ENCODE assay signal across 16 cellular contexts in genomic region chr19:7894612-7895309, GRCh38. TPM values are rescaled to one million over a fixed set of nuclear protein-coding genes. Genes with fewer than 3 reads are reported as not detected.
A peak's percentile ranks its signal among the peaks of the same experiment; 100 is the strongest.
DNase-seq lines count a peak whose midpoint lies in the region; ATAC-seq, FAIRE-seq and TF ChIP-seq lines count a peak whose summit lies in the region.
"Had no signal": no experiment of that assay in that cellular context is flagged by ENCODE, and none has a peak within 500 bp of the region (broad histone marks: within the 10 kb centered on the region; RNA-seq: fewer than 3 reads in every experiment).

No MANE protein-coding gene starts in this region.

- H2AK5ac ChIP-seq in H1 (ENCODE audit: low read depth, low read length), result 0 out of 2 replicates have a peak overlapping the region, but pooled peaks have one; percentile 24

- no peaks in the 10 kb centered on the region for H3K9me3 Mint-ChIP-seq in neural crest cell

- H3K4me3 Mint-ChIP-seq in neural crest cell, result no peak overlapping the region
- H3K4me3 Mint-ChIP-seq: brain had no signal

- H3K14ac ChIP-seq in H1 (ENCODE audit: insufficient read length), result no peak overlapping the region

- DNase-seq in A549 (ENCODE audit: low read depth in 1 of 2, low spot score in 1 of 2) (no peak), LNCaP clone FGC (ENCODE audit: low read depth) (peak; percentile 65), H1 (ENCODE audit: low read depth in 1 of 2, low spot score in 2 of 2) (no peak), neural crest cell (ENCODE audit: low read depth, low spot score) (no peak), medulla oblongata (ENCODE audit: extremely low spot score) (no peak), brain microvascular endothelial cell (no peak)
- DNase-seq: NCI-H345; stimulated activated CD4-positive, alpha-beta T cell treated with anti-CD3 and anti-CD28 coated beads, Interleukin-2, amount 100 ng/mL, for 48 hours had no signal

- no peak overlapping the region for H4K5ac ChIP-seq in H1 (ENCODE audit: insufficient read length, low read depth, low read length)

- H3K79me2 ChIP-seq in H1 (ENCODE audit: control insufficient read depth in 1 of 2, insufficient read depth in 2 of 2, low read length in 2 of 2), result no peaks in the 10 kb centered on the region

- no peak overlapping the region for H3K18ac ChIP-seq in H1 (ENCODE audit: extremely low read depth, low read length)

- H3K27ac ChIP-seq in A549, result no peak overlapping the region
- H3K27ac ChIP-seq in H1 (ENCODE audit: low read depth, low read length), result no peak overlapping the region
- no peak overlapping the region for H3K27ac ChIP-seq in brain microvascular endothelial cell

- in situ Hi-C loops in brain microvascular endothelial cell (cut with HindIII; ENCODE audit: low pct_ligation_motif_present, low sequenced_read_pairs), result no loop called here

- no peaks in the 10 kb centered on the region for H3K23me2 ChIP-seq in H1 (ENCODE audit: low read depth, low read length)

- no peak overlapping the region for H2BK15ac ChIP-seq in H1 (ENCODE audit: low read length)

- TF ChIP-seq RAD21 in A549 (conservative IDR thresholded peaks at IDR 0.05 in 1 of 2, IDR thresholded peaks at IDR 0.05 in 1 of 2) (no peak), H1 (IDR thresholded peaks at IDR 0.05 in 1 of 2, conservative IDR thresholded peaks at IDR 0.05 in 1 of 2; ENCODE audit: low read depth in 2 of 2, low read length in 2 of 2) (no peak; a peak in 1 of 4 replicates)

- no peak overlapping the region for H4K91ac ChIP-seq in H1 (replicated peaks; ENCODE audit: insufficient read length, low read length)

- CTCF ChIA-PET in A549 (lab: Yijun Ruan, JAX), result interaction anchor here (1.3 kb wide), 1 partner anchor 8 kb away, joined by 4 read pairs; no protein-coding TSS in a partner anchor
- CTCF ChIA-PET in H1 (lab: Charles Lee; ENCODE audit: partially characterized antibody), result interaction anchor here (1.0 to 2.0 kb wide), 2 partner anchors 26 to 42 kb away, joined by 4 to 6 read pairs; no protein-coding TSS in a partner anchor

- no peak overlapping the region for H3K4me3 ChIP-seq in A549
- H3K4me3 ChIP-seq in LNCaP clone FGC (ENCODE audit: low read depth, low read length), result peak overlapping the region; percentile 28
- no peak overlapping the region for H3K4me3 ChIP-seq in H1 (ENCODE audit: extremely low read depth in 1 of 4, insufficient read depth in 2 of 4, low read depth in 3 of 4, low read length in 4 of 4)
- H3K4me3 ChIP-seq in brain microvascular endothelial cell (ENCODE audit: low read depth, low read length), result no peak overlapping the region

- H3K4me2 ChIP-seq in A549 (no peak overlapping the region), H1 (ENCODE audit: insufficient read depth in 1 of 2, low read depth in 2 of 2, low read length in 2 of 2) (no peak overlapping the region)

- FAIRE-seq in A549 (lab: Jason Lieb, UNC) (no peak), H1 (lab: Jason Lieb, UNC) (no peak)
- FAIRE-seq: frontal cortex had no signal

- H3K27me3 ChIP-seq in H1 (replicated peaks in 1 of 4; ENCODE audit: control insufficient read depth in 3 of 4, extremely low read depth in 1 of 4, insufficient read depth in 3 of 4, low read length in 3 of 4) (no peaks in the 10 kb centered on the region; a peak in 1 of 7 replicates), brain microvascular endothelial cell (replicated peaks) (no peaks in the 10 kb centered on the region)

- no peak overlapping the region for H3K9ac ChIP-seq in H1 (replicated peaks in 1 of 4; ENCODE audit: extremely low read depth in 1 of 4, low read depth in 3 of 4, low read length in 3 of 4)

- H3K9me3 ChIP-seq in A549, result no peaks in the 10 kb centered on the region
- no peaks in the 10 kb centered on the region for H3K9me3 ChIP-seq in H1 (ENCODE audit: insufficient read depth in 2 of 2, low read depth in 1 of 2, low read length in 1 of 2)

- no peak overlapping the region for H3K27ac Mint-ChIP-seq in neural crest cell (ENCODE audit: unreplicated experiment)
- H3K27ac Mint-ChIP-seq: brain had no signal

- no peak for TF ChIP-seq EP300 in A549 (IDR thresholded peaks at IDR 0.05)
- TF ChIP-seq EP300 in H1 (IDR thresholded peaks at IDR 0.05; ENCODE audit: borderline replicate concordance in 1 of 2, low read depth in 2 of 2, low read length in 2 of 2), result no peak

- H3K36me3 Mint-ChIP-seq in neural crest cell (ENCODE audit: low read depth), result no peaks in the 10 kb centered on the region
- H3K36me3 Mint-ChIP-seq: brain had no signal

- H4K8ac ChIP-seq in H1 (ENCODE audit: extremely low read depth, insufficient read depth, low read length), result no peak overlapping the region

- H3K4ac ChIP-seq in H1 (replicated peaks; ENCODE audit: insufficient read length, low read depth, low read length), result no peak overlapping the region

- H3K36me3 ChIP-seq in H1 (ENCODE audit: control insufficient read depth in 2 of 4, insufficient read depth in 4 of 4, low read length in 3 of 4) (no peaks in the 10 kb centered on the region), brain microvascular endothelial cell (replicated peaks) (peaks cover 10% of the 10 kb centered on the region)

- H3K27me3 Mint-ChIP-seq in neural crest cell (ENCODE audit: low read depth), result peaks cover 7% of the 10 kb centered on the region

- H3K4me1 Mint-ChIP-seq in neural crest cell, result peaks cover 3% of the 10 kb centered on the region

- H2BK12ac ChIP-seq in H1 (ENCODE audit: low read depth, low read length), result no peak overlapping the region

- H2BK20ac ChIP-seq in H1 (ENCODE audit: low read length), result no peak overlapping the region

- TF ChIP-seq POLR2A in A549 (IDR thresholded peaks at IDR 0.05; ENCODE audit: low read length) (no peak), H1 (IDR thresholded peaks at IDR 0.05; ENCODE audit: control extremely low read depth in 1 of 2, low read depth in 2 of 2, low read length in 2 of 2) (no peak)

- H3K23ac ChIP-seq in H1 (ENCODE audit: insufficient read length), result no peak overlapping the region

- peaks cover 0 to 3% of the 10 kb centered on the region in 2 experiments for H4K20me1 ChIP-seq in H1 (replicated peaks in 1 of 2; ENCODE audit: control insufficient read depth in 1 of 2, insufficient read depth in 2 of 2, low read length in 2 of 2)

- no peak for TF ChIP-seq CTCF in A549 (IDR thresholded peaks at IDR 0.05)
- no peak for TF ChIP-seq CTCF in LNCaP clone FGC (IDR thresholded peaks at IDR 0.05; ENCODE audit: control insufficient read depth, extremely low read depth, insufficient read depth)
- peak in 1 of 3 experiments; percentile 14; a peak in 1 of 4 replicates for TF ChIP-seq CTCF in H1 (IDR thresholded peaks at IDR 0.05; ENCODE audit: control extremely low read depth in 1 of 3, insufficient read depth in 1 of 3, low read depth in 1 of 3, low read length in 3 of 3)
- peak; percentile 17 for TF ChIP-seq CTCF in neural crest cell (conservative IDR thresholded peaks at IDR 0.05)
- no peak for TF ChIP-seq CTCF in brain microvascular endothelial cell (IDR thresholded peaks at IDR 0.05; ENCODE audit: low read depth, low read length, missing control alignments)

- WGBS in A549 (ENCODE audit: missing lambda C conversion rate), result 79% methylated on average over 12 of the region's 18 CpGs
- 81% methylated on average over 14 of the region's 18 CpGs; no CpG with 5 or more reads in 1 of the 2 experiments for WGBS in H1 (ENCODE audit: extremely low coverage in 1 of 2, insufficient coverage in 1 of 2, insufficient read length in 1 of 2, insufficient replicate concordance in 2 of 2, low coverage in 1 of 2, low lambda C conversion rate in 2 of 2, missing lambda C conversion rate in 1 of 2), 2 experiments

- H3K4me1 ChIP-seq in A549 (no peaks in the 10 kb centered on the region), H1 (replicated peaks in 1 of 4; ENCODE audit: control insufficient read depth in 3 of 4, insufficient read depth in 4 of 4, low read length in 3 of 4) (peaks cover 0 to 4% (median 0%) of the 10 kb centered on the region in 4 experiments; a peak in 2 of 7 replicates)

- H3K56ac ChIP-seq in H1 (replicated peaks; ENCODE audit: insufficient read length, low read depth, low read length), result no peak overlapping the region

- no peak overlapping the region for H2BK5ac ChIP-seq in H1 (ENCODE audit: low read depth, low read length)

- ATAC-seq in A549, result peak; percentile 30 to 65; a peak in 4 of 6 replicates
- ATAC-seq in HG03159 (IDR thresholded peaks at IDR 0.05; ENCODE audit: unreplicated experiment), result no peak
- no peak for ATAC-seq in GM19395 (IDR thresholded peaks at IDR 0.05; ENCODE audit: unreplicated experiment)
- ATAC-seq: sciatic nerve, SK-N-SH treated with all-trans-retinoic acid at 6 μM for 48 hours had no signal

- H2AFZ ChIP-seq in H1 (ENCODE audit: low read length), result no peak overlapping the region

- H3K79me1 ChIP-seq in H1 (ENCODE audit: low read depth, low read length), result no peaks in the 10 kb centered on the region

- POLR2A ChIA-PET in A549 (lab: Yijun Ruan, JAX), result no interaction called here
- POLR2A ChIA-PET in H1 (lab: Charles Lee; ENCODE audit: partially characterized antibody), result interaction anchor here (0.6 to 1.6 kb wide), 3 partner anchors 9 to 23 kb away, joined by 3 to 4 read pairs (median 4); partner anchors contain the start of gene MAP2K7

- H2BK120ac ChIP-seq in H1 (replicated peaks; ENCODE audit: low read depth, low read length), result no peak overlapping the region

RNA-seq across cellular contexts. Expression of gene LRRC8E, which starts 6.5 kb away (rescaled TPM):
- polyA plus RNA-seq in A549 (2011; rRNA removed), result 4.0 and 5.3 TPM in 2 replicates
- polyA plus RNA-seq in A549 (2012; cell fraction: cytosol; rRNA removed), result 2.4 and 4.0 TPM in 2 replicates
- 6.3 and 7.2 TPM in 2 replicates for polyA plus RNA-seq in A549 (2012; cell fraction: nucleus; rRNA removed)
- polyA plus RNA-seq in A549 (2017; fragmentation: RNase III; extraction: RNeasy Plus Mini Kit Qiagen cat#74134 plus additional on column Dnase treatment), result 3.7 to 4.8 TPM (median 4.4 TPM) in 3 replicates
- polyA minus RNA-seq in A549 (2011; rRNA and poly(A)+ RNA removed), result 3.5 and 6.8 TPM in 2 replicates
- total RNA-seq in H1 (2021; fragmentation: NEBNext Ultra II Directional; extraction: Animal tissue kit (Norgen Biotek cat#: 25700)), result 2.9 and 3.4 TPM in 2 replicates
- polyA plus RNA-seq in H1 (2011; rRNA removed), result 2.7 and 2.8 TPM in 2 replicates
- polyA plus RNA-seq in H1 (2011; cell fraction: cytosol; rRNA removed), result 2.2 TPM
- 3.0 TPM for polyA plus RNA-seq in H1 (2011; cell fraction: nucleus; rRNA removed)
- polyA plus RNA-seq in H1 (2012, experiment 1 of 2), result 2.2 to 3.0 TPM (median 2.6 TPM) in 4 replicates
- 2.1 TPM for polyA plus RNA-seq in H1 (2012, experiment 2 of 2)
- polyA plus RNA-seq in H1 (2013, experiment 1 of 2), result 5.0 TPM
- polyA plus RNA-seq in H1 (2013, experiment 2 of 2), result 4.7 TPM
- 4.8 and 4.9 TPM in 2 replicates for polyA minus RNA-seq in H1 (2011; rRNA and poly(A)+ RNA removed)
- 1.6 TPM for polyA minus RNA-seq in H1 (2011; cell fraction: cytosol; rRNA and poly(A)+ RNA removed)
- 3.2 TPM for polyA minus RNA-seq in H1 (2011; cell fraction: nucleus; rRNA and poly(A)+ RNA removed)
- 0.51 and 1.0 TPM in 2 replicates for total RNA-seq in neural crest cell
- total RNA-seq: activated CD8-positive, alpha-beta memory T cell treated with anti-CD3 and anti-CD28 coated beads for 36 hours; frontal cortex had no signal

RNA-seq across cellular contexts. Expression of gene MAP2K7, which starts 8.9 kb away (rescaled TPM):
- polyA plus RNA-seq in A549 (2011; rRNA removed) (5.5 TPM in 2 replicates), A549 (2017; fragmentation: RNase III; extraction: RNeasy Plus Mini Kit Qiagen cat#74134 plus additional on column Dnase treatment) (17.4 to 19.4 TPM (median 19.3 TPM) in 3 replicates), H1 (2011; rRNA removed) (8.9 and 16.6 TPM in 2 replicates)
- polyA plus RNA-seq in A549 (2012; cell fraction: cytosol; rRNA removed), result 9.3 and 12.9 TPM in 2 replicates
- 37.3 and 41.7 TPM in 2 replicates for polyA plus RNA-seq in A549 (2012; cell fraction: nucleus; rRNA removed)
- 6.1 and 9.4 TPM in 2 replicates for polyA minus RNA-seq in A549 (2011; rRNA and poly(A)+ RNA removed)
- 38.3 and 41.5 TPM in 2 replicates for total RNA-seq in H1 (2021; fragmentation: NEBNext Ultra II Directional; extraction: Animal tissue kit (Norgen Biotek cat#: 25700))
- 16.5 TPM for polyA plus RNA-seq in H1 (2011; cell fraction: cytosol; rRNA removed)
- 35.7 TPM for polyA plus RNA-seq in H1 (2011; cell fraction: nucleus; rRNA removed)
- polyA plus RNA-seq in H1 (2012, experiment 1 of 2), result 20.9 to 28.0 TPM (median 25.4 TPM) in 4 replicates
- polyA plus RNA-seq in H1 (2012, experiment 2 of 2), result 25.2 TPM
- polyA plus RNA-seq in H1 (2013, experiment 1 of 2), result 28.9 TPM
- polyA plus RNA-seq in H1 (2013, experiment 2 of 2), result 27.2 TPM
- polyA minus RNA-seq in H1 (2011; rRNA and poly(A)+ RNA removed), result 9.2 and 11.4 TPM in 2 replicates
- polyA minus RNA-seq in H1 (2011; cell fraction: cytosol; rRNA and poly(A)+ RNA removed), result 17.8 TPM
- polyA minus RNA-seq in H1 (2011; cell fraction: nucleus; rRNA and poly(A)+ RNA removed), result 14.4 TPM
- total RNA-seq in neural crest cell, result 48.1 and 50.7 TPM in 2 replicates

RNA-seq across cellular contexts. Expression of gene TGFBR3L, which starts 19.9 kb away (rescaled TPM):
- polyA plus RNA-seq in A549 (2011; rRNA removed) (0.21 and 0.40 TPM in 2 replicates), A549 (2017; fragmentation: RNase III; extraction: RNeasy Plus Mini Kit Qiagen cat#74134 plus additional on column Dnase treatment) (0.70 to 1.4 TPM (median 1.2 TPM) in 3 replicates), H1 (2011; rRNA removed) (3.1 and 8.9 TPM in 2 replicates)
- 1.2 and 2.0 TPM in 2 replicates for polyA plus RNA-seq in A549 (2012; cell fraction: cytosol; rRNA removed)
- 1.2 and 3.0 TPM in 2 replicates for polyA plus RNA-seq in A549 (2012; cell fraction: nucleus; rRNA removed)
- polyA minus RNA-seq in A549 (2011; rRNA and poly(A)+ RNA removed), result 0.39 TPM in 1 of 2 replicates, not detected in the other
- total RNA-seq in H1 (2021; fragmentation: NEBNext Ultra II Directional; extraction: Animal tissue kit (Norgen Biotek cat#: 25700)), result 3.7 and 4.3 TPM in 2 replicates
- polyA plus RNA-seq in H1 (2011; cell fraction: cytosol; rRNA removed), result 2.2 TPM
- 3.3 TPM for polyA plus RNA-seq in H1 (2011; cell fraction: nucleus; rRNA removed)
- polyA plus RNA-seq in H1 (2012, experiment 1 of 2), result 3.3 to 6.1 TPM (median 4.6 TPM) in 4 replicates
- polyA plus RNA-seq in H1 (2012, experiment 2 of 2), result 2.7 TPM
- polyA plus RNA-seq in H1 (2013, experiment 1 of 2), result 5.3 TPM
- polyA plus RNA-seq in H1 (2013, experiment 2 of 2), result 5.7 TPM
- polyA minus RNA-seq in H1 (2011; rRNA and poly(A)+ RNA removed), result not detected in 2 replicates
- polyA minus RNA-seq in H1 (2011; cell fraction: cytosol; rRNA and poly(A)+ RNA removed), result 3.7 TPM
- polyA minus RNA-seq in H1 (2011; cell fraction: nucleus; rRNA and poly(A)+ RNA removed), result 2.4 TPM
- total RNA-seq in neural crest cell, result 0.32 and 0.44 TPM in 2 replicates
- total RNA-seq: frontal cortex, sciatic nerve had no signal

RNA-seq across cellular contexts. Expression of gene PRR36, which starts 20.6 kb away (rescaled TPM):
- polyA plus RNA-seq in A549 (2011; rRNA removed) (0.04 and 0.05 TPM in 2 replicates), A549 (2017; fragmentation: RNase III; extraction: RNeasy Plus Mini Kit Qiagen cat#74134 plus additional on column Dnase treatment) (0.22 to 0.35 TPM (median 0.30 TPM) in 3 replicates), H1 (2011; rRNA removed) (1.6 and 3.4 TPM in 2 replicates)
- polyA plus RNA-seq in A549 (2012; cell fraction: cytosol; rRNA removed), result 0.12 and 0.21 TPM in 2 replicates
- polyA plus RNA-seq in A549 (2012; cell fraction: nucleus; rRNA removed), result 0.37 and 0.41 TPM in 2 replicates
- polyA minus RNA-seq in A549 (2011; rRNA and poly(A)+ RNA removed), result 0.12 TPM in 1 of 2 replicates, not detected in the other
- total RNA-seq in H1 (2021; fragmentation: NEBNext Ultra II Directional; extraction: Animal tissue kit (Norgen Biotek cat#: 25700)), result 23.9 and 25.3 TPM in 2 replicates
- polyA plus RNA-seq in H1 (2011; cell fraction: cytosol; rRNA removed), result 0.85 TPM
- polyA plus RNA-seq in H1 (2011; cell fraction: nucleus; rRNA removed), result 6.1 TPM
- 20.7 to 32.8 TPM (median 29.9 TPM) in 4 replicates for polyA plus RNA-seq in H1 (2012, experiment 1 of 2)
- 22.3 TPM for polyA plus RNA-seq in H1 (2012, experiment 2 of 2)
- polyA plus RNA-seq in H1 (2013, experiment 1 of 2), result 21.3 TPM
- 20.1 TPM for polyA plus RNA-seq in H1 (2013, experiment 2 of 2)
- 1.2 and 1.9 TPM in 2 replicates for polyA minus RNA-seq in H1 (2011; rRNA and poly(A)+ RNA removed)
- 17.2 TPM for polyA minus RNA-seq in H1 (2011; cell fraction: cytosol; rRNA and poly(A)+ RNA removed)
- 5.0 TPM for polyA minus RNA-seq in H1 (2011; cell fraction: nucleus; rRNA and poly(A)+ RNA removed)
- total RNA-seq in neural crest cell, result 20.9 and 21.8 TPM in 2 replicates
- total RNA-seq: myocyte had no signal

RNA-seq across cellular contexts. Expression of gene SNAPC2, which starts 25.4 kb away (rescaled TPM):
- polyA plus RNA-seq in A549 (2011; rRNA removed) (8.8 and 9.2 TPM in 2 replicates), A549 (2017; fragmentation: RNase III; extraction: RNeasy Plus Mini Kit Qiagen cat#74134 plus additional on column Dnase treatment) (13.4 to 13.8 TPM (median 13.8 TPM) in 3 replicates), H1 (2011; rRNA removed) (18.2 and 29.0 TPM in 2 replicates)
- polyA plus RNA-seq in A549 (2012; cell fraction: cytosol; rRNA removed), result 17.1 and 22.8 TPM in 2 replicates
- 20.9 and 24.4 TPM in 2 replicates for polyA plus RNA-seq in A549 (2012; cell fraction: nucleus; rRNA removed)
- 8.2 and 10.5 TPM in 2 replicates for polyA minus RNA-seq in A549 (2011; rRNA and poly(A)+ RNA removed)
- total RNA-seq in H1 (2021; fragmentation: NEBNext Ultra II Directional; extraction: Animal tissue kit (Norgen Biotek cat#: 25700)), result 20.3 and 22.9 TPM in 2 replicates
- 16.9 TPM for polyA plus RNA-seq in H1 (2011; cell fraction: cytosol; rRNA removed)
- 29.6 TPM for polyA plus RNA-seq in H1 (2011; cell fraction: nucleus; rRNA removed)
- 20.8 to 23.5 TPM (median 21.4 TPM) in 4 replicates for polyA plus RNA-seq in H1 (2012, experiment 1 of 2)
- polyA plus RNA-seq in H1 (2012, experiment 2 of 2), result 25.4 TPM
- 27.7 TPM for polyA plus RNA-seq in H1 (2013, experiment 1 of 2)
- polyA plus RNA-seq in H1 (2013, experiment 2 of 2), result 29.0 TPM
- polyA minus RNA-seq in H1 (2011; rRNA and poly(A)+ RNA removed), result 5.7 and 6.0 TPM in 2 replicates
- 13.8 TPM for polyA minus RNA-seq in H1 (2011; cell fraction: cytosol; rRNA and poly(A)+ RNA removed)
- polyA minus RNA-seq in H1 (2011; cell fraction: nucleus; rRNA and poly(A)+ RNA removed), result 9.5 TPM
- total RNA-seq in neural crest cell, result 19.1 and 19.5 TPM in 2 replicates

Comparison
In these comparisons a context has a peak if more than half of its experiments do, and no peak if none do; other contexts are left out.
1. ATAC-seq: peak in A549 (2 of 2); none in HG03159 (single experiment) and GM19395 (single experiment).